8 cellular contexts compared by ENCODE assay signal in genomic region chr13:78659450-78660110, GRCh38. TPM values are rescaled to one million over a fixed set of nuclear protein-coding genes. Genes with fewer than 3 reads are reported as not detected.
DNase-seq lines count a peak whose midpoint lies in the region; ATAC-seq and TF ChIP-seq lines count a peak whose summit lies in the region.

No MANE protein-coding gene starts in this region.

- CTCF ChIA-PET in GM10248 (lab: Yijun Ruan, JAX): no interaction called here

- ATAC-seq in stimulated activated naive CD8-positive, alpha-beta T cell treated with anti-CD3 and anti-CD28 coated beads, Interleukin-15, amount 100 ng/mL, for 72 hours: no peak

- TF ChIP-seq CTCF in GM10248 (IDR thresholded peaks at IDR 0.05; ENCODE audit: control extremely low read depth, extremely low read depth, low read depth, missing control alignments): no peak

- H3K4me1 Mint-ChIP-seq in activated naive CD8-positive, alpha-beta T cell treated with anti-CD3 and anti-CD28 coated beads for 36 hours: peaks cover 34% of the 10 kb centered on the region
- peaks cover 42 to 53% of the 10 kb centered on the region in 2 donors for H3K4me1 Mint-ChIP-seq in immature natural killer cell
- peaks cover 33% of the 10 kb centered on the region for H3K4me1 Mint-ChIP-seq in stimulated activated naive CD8-positive, alpha-beta T cell treated with anti-CD3 and anti-CD28 coated beads, Interleukin-15, amount 100 ng/mL, for 72 hours

- peak overlapping the region; percentile 96 for H3K27ac Mint-ChIP-seq in activated naive CD8-positive, alpha-beta T cell treated with anti-CD3 and anti-CD28 coated beads for 36 hours
- peak overlapping the region; percentile 39 to 99 (median 98) for H3K27ac Mint-ChIP-seq in immature natural killer cell
- H3K27ac Mint-ChIP-seq in stimulated activated naive CD8-positive, alpha-beta T cell treated with anti-CD3 and anti-CD28 coated beads, Interleukin-15, amount 100 ng/mL, for 72 hours: peak overlapping the region; percentile 75 to 100

- peak; percentile 48 for DNase-seq in NCI-H748 (lab: John Stamatoyannopoulos, UW; ENCODE audit: unreplicated experiment)
- DNase-seq in NCI-H748 treated with DMSO at 0.1 percent for 48 hours (lab: John Stamatoyannopoulos, UW): no peak
- no peak for DNase-seq in activated naive CD8-positive, alpha-beta T cell treated with anti-CD3 and anti-CD28 coated beads for 36 hours
- DNase-seq in immature natural killer cell: peak; percentile 4 to 14 (median 12)
- no peak for DNase-seq in stimulated activated naive CD8-positive, alpha-beta T cell treated with anti-CD3 and anti-CD28 coated beads, Interleukin-15, amount 100 ng/mL, for 72 hours
- no peak for DNase-seq in GM10248 (ENCODE audit: extremely low spot score)
- no peak for DNase-seq in SHP77 treated with DMSO at 0.1 percent for 48 hours (lab: John Stamatoyannopoulos, UW)
- no peak for DNase-seq in NCI-H1092 treated with DMSO at 0.1 percent for 48 hours (lab: John Stamatoyannopoulos, UW)

- H3K9me3 Mint-ChIP-seq in activated naive CD8-positive, alpha-beta T cell treated with anti-CD3 and anti-CD28 coated beads for 36 hours: peaks cover 2% of the 10 kb centered on the region
- H3K9me3 Mint-ChIP-seq in immature natural killer cell: no peaks in the 10 kb centered on the region
- no peaks in the 10 kb centered on the region for H3K9me3 Mint-ChIP-seq in stimulated activated naive CD8-positive, alpha-beta T cell treated with anti-CD3 and anti-CD28 coated beads, Interleukin-15, amount 100 ng/mL, for 72 hours

- peaks cover 21% of the 10 kb centered on the region for H3K36me3 Mint-ChIP-seq in activated naive CD8-positive, alpha-beta T cell treated with anti-CD3 and anti-CD28 coated beads for 36 hours
- H3K36me3 Mint-ChIP-seq in immature natural killer cell: no peaks in the 10 kb centered on the region

- no peaks in the 10 kb centered on the region for H3K27me3 Mint-ChIP-seq in activated naive CD8-positive, alpha-beta T cell treated with anti-CD3 and anti-CD28 coated beads for 36 hours
- H3K27me3 Mint-ChIP-seq in immature natural killer cell (ENCODE audit: low read depth in 3 of 3): peaks cover 9 to 18% (median 9%) of the 10 kb centered on the region in 3 donors
- H3K27me3 Mint-ChIP-seq in stimulated activated naive CD8-positive, alpha-beta T cell treated with anti-CD3 and anti-CD28 coated beads, Interleukin-15, amount 100 ng/mL, for 72 hours: no peaks in the 10 kb centered on the region

- POLR2A ChIA-PET in GM10248 (lab: Yijun Ruan, JAX): no interaction called here

- H3K4me3 Mint-ChIP-seq in activated naive CD8-positive, alpha-beta T cell treated with anti-CD3 and anti-CD28 coated beads for 36 hours: peak overlapping the region; percentile 94
- peak overlapping the region; percentile 97 to 100 (median 98) for H3K4me3 Mint-ChIP-seq in immature natural killer cell
- H3K4me3 Mint-ChIP-seq in stimulated activated naive CD8-positive, alpha-beta T cell treated with anti-CD3 and anti-CD28 coated beads, Interleukin-15, amount 100 ng/mL, for 72 hours: peak overlapping the region; percentile 90 to 100

RNA-seq across cellular contexts. Expression of gene OBI1, which starts 0.6 kb away (rescaled TPM):
- 10 to 100 TPM; 23.0 to 24.9 TPM for total RNA-seq in activated naive CD8-positive, alpha-beta T cell treated with anti-CD3 and anti-CD28 coated beads for 36 hours
- polyA plus RNA-seq in immature natural killer cell: 10 to 100 TPM in 1 of 3 donors, 1 to 10 TPM in 2; 5.4 to 12.3 (median 7.4) TPM

RNA-seq across cellular contexts. Expression of gene POU4F1, which starts 56.2 kb away (rescaled TPM):
- under 1 TPM; 0.08 TPM for total RNA-seq in activated naive CD8-positive, alpha-beta T cell treated with anti-CD3 and anti-CD28 coated beads for 36 hours
- polyA plus RNA-seq in immature natural killer cell: not detected

Comparison
In these comparisons a context has a peak if more than half of its experiments do, and no peak if none do; other contexts are left out.
1. DNase-seq: peak in NCI-H748 (single experiment) and immature natural killer cell (3 of 3); none in NCI-H748 treated with DMSO at 0.1 percent for 48 hours (single experiment), activated naive CD8-positive, alpha-beta T cell treated with anti-CD3 and anti-CD28 coated beads for 36 hours (single experiment), stimulated activated naive CD8-positive, alpha-beta T cell treated with anti-CD3 and anti-CD28 coated beads, Interleukin-15, amount 100 ng/mL, for 72 hours (0 of 2), GM10248 (single experiment), SHP77 treated with DMSO at 0.1 percent for 48 hours (single experiment) and NCI-H1092 treated with DMSO at 0.1 percent for 48 hours (single experiment).
2. Peak in every context shown above with its lines, with median percentiles within 50 percentile points of each other: H3K27ac Mint-ChIP-seq and H3K4me3 Mint-ChIP-seq.